Comparison of ENCODE assay signal across 6 cellular contexts in genomic region chr16:648071-648785, GRCh38. TPM values are rescaled to one million over a fixed set of nuclear protein-coding genes. Genes with fewer than 3 reads are reported as not detected.
DNase-seq lines count a peak whose midpoint lies in the region; ATAC-seq, FAIRE-seq and TF ChIP-seq lines count a peak whose summit lies in the region.

No MANE protein-coding gene starts in this region.

- DNase-seq in GM10248 (ENCODE audit: extremely low spot score) (peak; percentile 72), NCI-H2227 (lab: John Stamatoyannopoulos, UW; ENCODE audit: unreplicated experiment) (peak; percentile 28), GM12878 (ENCODE audit: low read depth, low spot score) (no peak), natural killer cell (no peak), omental fat pad (ENCODE audit: low spot score) (no peak)

- no peak overlapping the region; the same call in 1 of the 2 replicates for H2AFZ ChIP-seq in GM12878 (ENCODE audit: control insufficient read depth, low read depth, low read length)

- H3K27me3 Mint-ChIP-seq in natural killer cell (ENCODE audit: low read depth in 2 of 2), result no peaks in the 10 kb centered on the region

- POLR2A ChIA-PET in GM10248 (lab: Yijun Ruan, JAX) (interaction anchor here (0.6 kb wide), 1 partner anchor 36 kb away, joined by 3 read pairs; the partner anchor contains the start of gene JMJD8), GM12878 (lab: Charles Lee) (interaction anchor here (1.1 to 1.4 kb wide), 2 partner anchors 12 to 32 kb away, joined by 4 read pairs; partner anchors contain the start of genes METTL26 and STUB1)

- H3K27me3 ChIP-seq in GM12878 (replicated peaks in 1 of 2; ENCODE audit: control insufficient read depth in 2 of 2, insufficient read depth in 2 of 2, low read length in 1 of 2), result no peaks in the 10 kb centered on the region

- peak; percentile 87 for FAIRE-seq in GM12878 (lab: Jason Lieb, UNC)

- H3K4me1 Mint-ChIP-seq in natural killer cell, result peaks cover 0 to 17% of the 10 kb centered on the region in 2 donors

- peaks cover 24% of the 10 kb centered on the region for H3K79me2 ChIP-seq in GM12878 (ENCODE audit: control insufficient read depth, insufficient read depth, low read length)

- peak; percentile 93 for TF ChIP-seq CTCF in GM10248 (IDR thresholded peaks at IDR 0.05; ENCODE audit: control extremely low read depth, extremely low read depth, low read depth, missing control alignments)
- TF ChIP-seq CTCF in GM12878 (IDR thresholded peaks at IDR 0.05 in 2 of 3, conservative IDR thresholded peaks at IDR 0.05 in 1 of 3; ENCODE audit: control insufficient read depth in 2 of 3, extremely low read depth in 1 of 3, insufficient read depth in 1 of 3, low read depth in 3 of 3, low read length in 3 of 3), result peak; percentile 65 to 82 (median 73)
- no peak for TF ChIP-seq CTCF in natural killer cell (IDR thresholded peaks at IDR 0.05)
- no peak for TF ChIP-seq CTCF in omental fat pad (IDR thresholded peaks at IDR 0.05)

- peak overlapping the region; percentile 51 to 73 for H3K27ac Mint-ChIP-seq in natural killer cell

- TF ChIP-seq POLR2A in GM12878 (IDR thresholded peaks at IDR 0.05; ENCODE audit: low read depth, low read length), result no peak

- peak overlapping the region; percentile 80 for H3K27ac ChIP-seq in GM12878 (ENCODE audit: control insufficient read depth, insufficient read depth)

- peak overlapping the region; percentile 70 for H3K4me3 ChIP-seq in GM12878

- SMC1A ChIA-PET in GM12878 (lab: Charles Lee; ENCODE audit: uncharacterized antibody, unreplicated experiment), result interaction anchor here (0.8 kb wide), 1 partner anchor 12 kb away, joined by 5 read pairs; the partner anchor contains the start of gene METTL26

- CTCF ChIA-PET in GM10248 (lab: Yijun Ruan, JAX), result interaction anchor here (0.9 to 8.2 kb wide), 9 partner anchors 9 to 248 kb away, joined by 3 to 57 read pairs (median 4); partner anchors contain the start of genes METTL26 and STUB1
- CTCF ChIA-PET in GM12878 (lab: Yijun Ruan, JAX), result interaction anchor here (0.6 to 3.1 kb wide), 8 partner anchors 10 to 47 kb away, joined by 3 to 11 read pairs (median 4); partner anchors contain the start of genes JMJD8, METTL26 and RHOT2

- WGBS in GM12878 (ENCODE audit: insufficient coverage, insufficient replicate concordance, low lambda C conversion rate, missing lambda C conversion rate), result 1% methylated on average over 25 of the region's 25 CpGs

- RAD21 ChIA-PET in GM12878 (lab: Charles Lee; ENCODE audit: unreplicated experiment), result interaction anchor here (1.8 to 3.4 kb wide), 2 partner anchors 12 kb away, joined by 7 to 13 read pairs; partner anchors contain the start of gene METTL26

- H3K4me3 Mint-ChIP-seq in natural killer cell, result peak overlapping the region; percentile 79

- ATAC-seq in GM12878, result peak; percentile 69
- no peak for ATAC-seq in natural killer cell
- ATAC-seq in omental fat pad (ENCODE audit: low FRiP score), result no peak
- ATAC-seq in GM18858 (IDR thresholded peaks at IDR 0.05; ENCODE audit: unreplicated experiment), result no peak

- TF ChIP-seq EP300 in GM12878 (IDR thresholded peaks at IDR 0.05; ENCODE audit: borderline replicate concordance in 1 of 2, control insufficient read depth in 1 of 2, low read depth in 2 of 2, low read length in 2 of 2), result no peak

- H3K36me3 ChIP-seq in GM12878 (ENCODE audit: control insufficient read depth in 2 of 2, insufficient read depth in 2 of 2, low read length in 1 of 2), result peaks cover 0 to 2% of the 10 kb centered on the region in 2 experiments; a peak in 2 of 4 replicates

- H3K4me1 ChIP-seq in GM12878 (ENCODE audit: control insufficient read depth, insufficient read depth, low read length), result peaks cover 9% of the 10 kb centered on the region

- 0 out of 2 replicates have a peak, but pooled peaks have one; percentile 28 for TF ChIP-seq RAD21 in GM12878 (IDR thresholded peaks at IDR 0.05; ENCODE audit: insufficient read depth, low read depth, low read length)

- H3K36me3 Mint-ChIP-seq in natural killer cell, result no peaks in the 10 kb centered on the region

- peak overlapping the region; percentile 92 for H3K9ac ChIP-seq in GM12878 (ENCODE audit: control insufficient read depth, insufficient read depth, low read length)

- peak overlapping the region; percentile 95 for H3K4me2 ChIP-seq in GM12878 (ENCODE audit: control insufficient read depth, insufficient read depth)

- H3K9me3 ChIP-seq in GM12878 (replicated peaks; ENCODE audit: control insufficient read depth, insufficient read depth, low read length), result no peaks in the 10 kb centered on the region

- in situ Hi-C loops in GM12878 (cut with MboI), result no loop called here

- no peaks in the 10 kb centered on the region for H4K20me1 ChIP-seq in GM12878 (ENCODE audit: control insufficient read depth, insufficient read depth)

- no peaks in the 10 kb centered on the region for H3K9me3 Mint-ChIP-seq in natural killer cell

- intact Hi-C loops in GM12878 (cut with micrococcal nuclease; ENCODE audit: unreplicated experiment), result no loop called here
- intact Hi-C loops in natural killer cell (cut with micrococcal nuclease), result no loop called here

- no TSS peak for BruUV-seq in GM12878 (replicated peaks; lab: Mats Ljungman, UMichigan)

RNA-seq across cellular contexts. Expression of gene WDR90, which starts 0.9 kb away (rescaled TPM):
- 113 and 123 TPM in 2 replicates for total RNA-seq in GM12878 (2013; cell fraction: nucleolus; rRNA removed)
- total RNA-seq in GM12878 (2014; rRNA removed), result 20.2 and 25.2 TPM in 2 replicates
- total RNA-seq in GM12878 (2014; rRNA removed; fragmentation: Illumina TruSeq; extraction: Trizol), result 6.9 and 7.4 TPM in 2 replicates
- total RNA-seq in GM12878 (2021), result 55.5 and 65.0 TPM in 2 replicates
- polyA plus RNA-seq in GM12878 (2011; ENCODE audit: low read depth), result 6.7 TPM
- polyA plus RNA-seq in GM12878 (2011; rRNA removed), result 8.4 and 13.0 TPM in 2 replicates
- 13.5 and 23.7 TPM in 2 replicates for polyA plus RNA-seq in GM12878 (2011; cell fraction: cytosol; rRNA removed)
- 303 and 408 TPM in 2 replicates for polyA plus RNA-seq in GM12878 (2011; cell fraction: nucleus; rRNA removed)
- 25.9 and 32.2 TPM in 2 replicates for polyA plus RNA-seq in GM12878 (2012)
- 0.79 and 5.9 TPM in 2 replicates for polyA plus RNA-seq in GM12878 (2014; fragmentation: Illumina TruSeq; extraction: Trizol)
- 1 to 10 TPM; 2.0 to 5.9 TPM for polyA plus RNA-seq in GM12878 (2014; fragmentation: Nextera tagmentation; extraction: Ambion mirVana)
- polyA plus RNA-seq in GM12878 (2014; rRNA removed), result 56.5 and 67.0 TPM in 2 replicates
- polyA plus RNA-seq in GM12878 (2016; fragmentation: Nextera tagmentation; extraction: Ambion mirVana), result 10 to 100 TPM; 20.4 to 24.8 TPM
- polyA minus RNA-seq in GM12878 (2011; rRNA and poly(A)+ RNA removed), result 8.3 and 17.8 TPM in 2 replicates
- 8.8 and 10.2 TPM in 2 replicates for polyA minus RNA-seq in GM12878 (2011; cell fraction: cytosol; rRNA and poly(A)+ RNA removed)
- 45.9 and 75.3 TPM in 2 replicates for polyA minus RNA-seq in GM12878 (2011; cell fraction: nucleus; rRNA and poly(A)+ RNA removed)
- 10 to 100 TPM; 16.7 to 22.8 (median 20.2) TPM for total RNA-seq in natural killer cell
- 10 to 100 TPM in 3 of 4 donors, 1 to 10 TPM in 1; 7.0 to 25.1 (median 21.2) TPM for total RNA-seq in omental fat pad

RNA-seq across cellular contexts. Expression of gene MCRIP2, which starts 6.6 kb away (rescaled TPM):
- 42.8 and 49.5 TPM in 2 replicates for total RNA-seq in GM12878 (2013; cell fraction: nucleolus; rRNA removed)
- total RNA-seq in GM12878 (2014; rRNA removed) (77.5 and 93.1 TPM in 2 replicates), GM12878 (2014; rRNA removed; fragmentation: Illumina TruSeq; extraction: Trizol) (16.9 and 21.3 TPM in 2 replicates), GM12878 (2021) (83.0 and 92.2 TPM in 2 replicates), natural killer cell (10 to 100 TPM; 11.3 to 17.4 (median 15.7) TPM), omental fat pad (10 to 100 TPM; 33.3 to 54.7 (median 41.3) TPM)
- 12.3 TPM for polyA plus RNA-seq in GM12878 (2011; ENCODE audit: low read depth)
- polyA plus RNA-seq in GM12878 (2011; rRNA removed) (15.2 and 37.4 TPM in 2 replicates), GM12878 (2014; fragmentation: Illumina TruSeq; extraction: Trizol) (1.6 and 6.1 TPM in 2 replicates), GM12878 (2014; fragmentation: Nextera tagmentation; extraction: Ambion mirVana) (1 to 10 TPM in 1 of 2 experiments, under 1 TPM in 1; 0.19 to 4.3 TPM), GM12878 (2014; rRNA removed) (83.0 and 105 TPM in 2 replicates), GM12878 (2016; fragmentation: Nextera tagmentation; extraction: Ambion mirVana) (10 to 100 TPM; 78.3 to 84.5 TPM)
- 76.4 and 115 TPM in 2 replicates for polyA plus RNA-seq in GM12878 (2011; cell fraction: cytosol; rRNA removed)
- 85.8 and 105 TPM in 2 replicates for polyA plus RNA-seq in GM12878 (2011; cell fraction: nucleus; rRNA removed)
- polyA plus RNA-seq in GM12878 (2012), result 44.3 and 57.9 TPM in 2 replicates
- polyA minus RNA-seq in GM12878 (2011; rRNA and poly(A)+ RNA removed), result 8.6 and 27.5 TPM in 2 replicates
- 18.1 and 21.1 TPM in 2 replicates for polyA minus RNA-seq in GM12878 (2011; cell fraction: cytosol; rRNA and poly(A)+ RNA removed)
- 16.1 and 27.6 TPM in 2 replicates for polyA minus RNA-seq in GM12878 (2011; cell fraction: nucleus; rRNA and poly(A)+ RNA removed)

RNA-seq across cellular contexts. Expression of gene METTL26, which starts 12.1 kb away (rescaled TPM):
- total RNA-seq in GM12878 (2013; cell fraction: nucleolus; rRNA removed), result 36.1 and 45.7 TPM in 2 replicates
- total RNA-seq in GM12878 (2014; rRNA removed) (107 and 116 TPM in 2 replicates), GM12878 (2014; rRNA removed; fragmentation: Illumina TruSeq; extraction: Trizol) (31.9 and 36.2 TPM in 2 replicates), GM12878 (2021) (94.0 and 97.0 TPM in 2 replicates), natural killer cell (10 to 100 TPM; 33.7 to 36.3 (median 36.1) TPM), omental fat pad (100 to 1,000 TPM in 3 of 4 donors, 10 to 100 TPM in 1; 75.7 to 155 (median 111) TPM)
- 18.2 TPM for polyA plus RNA-seq in GM12878 (2011; ENCODE audit: low read depth)
- polyA plus RNA-seq in GM12878 (2011; rRNA removed) (33.7 and 61.6 TPM in 2 replicates), GM12878 (2014; fragmentation: Illumina TruSeq; extraction: Trizol) (14.0 and 25.0 TPM in 2 replicates), GM12878 (2014; fragmentation: Nextera tagmentation; extraction: Ambion mirVana) (10 to 100 TPM in 1 of 2 experiments, 1 to 10 TPM in 1; 5.4 to 12.0 TPM), GM12878 (2014; rRNA removed) (163 and 172 TPM in 2 replicates), GM12878 (2016; fragmentation: Nextera tagmentation; extraction: Ambion mirVana) (100 to 1,000 TPM; 140 to 155 TPM)
- polyA plus RNA-seq in GM12878 (2011; cell fraction: cytosol; rRNA removed), result 85.5 and 144 TPM in 2 replicates
- 134 and 142 TPM in 2 replicates for polyA plus RNA-seq in GM12878 (2011; cell fraction: nucleus; rRNA removed)
- polyA plus RNA-seq in GM12878 (2012), result 70.4 and 79.4 TPM in 2 replicates
- 9.9 and 31.1 TPM in 2 replicates for polyA minus RNA-seq in GM12878 (2011; rRNA and poly(A)+ RNA removed)
- polyA minus RNA-seq in GM12878 (2011; cell fraction: cytosol; rRNA and poly(A)+ RNA removed), result 32.5 and 41.2 TPM in 2 replicates
- polyA minus RNA-seq in GM12878 (2011; cell fraction: nucleus; rRNA and poly(A)+ RNA removed), result 34.7 and 43.1 TPM in 2 replicates

RNA-seq across cellular contexts. Expression of gene WFIKKN1, which starts 17.4 kb away (rescaled TPM):
- 0.71 and 1.3 TPM in 2 replicates for total RNA-seq in GM12878 (2013; cell fraction: nucleolus; rRNA removed)
- 0.06 and 0.11 TPM in 2 replicates for total RNA-seq in GM12878 (2014; rRNA removed)
- total RNA-seq in GM12878 (2014; rRNA removed; fragmentation: Illumina TruSeq; extraction: Trizol), result 0.04 TPM in 1 of 2 replicates, not detected in the other
- 0.27 and 0.41 TPM in 2 replicates for total RNA-seq in GM12878 (2021)
- polyA plus RNA-seq in GM12878 (2011; ENCODE audit: low read depth), result not detected
- polyA plus RNA-seq in GM12878 (2011; rRNA removed), result 0.01 and 0.03 TPM in 2 replicates
- 0.04 and 0.08 TPM in 2 replicates for polyA plus RNA-seq in GM12878 (2011; cell fraction: cytosol; rRNA removed)
- polyA plus RNA-seq in GM12878 (2011; cell fraction: nucleus; rRNA removed), result 0.81 and 1.0 TPM in 2 replicates
- 0.12 and 0.18 TPM in 2 replicates for polyA plus RNA-seq in GM12878 (2012)
- polyA plus RNA-seq in GM12878 (2014; fragmentation: Illumina TruSeq; extraction: Trizol), result 0.01 TPM in 1 of 2 replicates, not detected in the other
- polyA plus RNA-seq in GM12878 (2014; fragmentation: Nextera tagmentation; extraction: Ambion mirVana), result not detected
- polyA plus RNA-seq in GM12878 (2014; rRNA removed), result 0.15 and 0.62 TPM in 2 replicates
- polyA plus RNA-seq in GM12878 (2016; fragmentation: Nextera tagmentation; extraction: Ambion mirVana), result under 1 TPM; 0.05 to 0.19 TPM
- polyA minus RNA-seq in GM12878 (2011; rRNA and poly(A)+ RNA removed), result 0.05 and 0.07 TPM in 2 replicates
- not detected in 2 replicates for polyA minus RNA-seq in GM12878 (2011; cell fraction: cytosol; rRNA and poly(A)+ RNA removed)
- 0.36 and 0.86 TPM in 2 replicates for polyA minus RNA-seq in GM12878 (2011; cell fraction: nucleus; rRNA and poly(A)+ RNA removed)
- total RNA-seq in natural killer cell, result 1 to 10 TPM in 1 of 3 donors, under 1 TPM in 2; 0.60 to 1.7 (median 0.75) TPM
- total RNA-seq in omental fat pad, result under 1 TPM in 3 of 4 donors, not detected in 1; 0.19 to 0.63 (median 0.25) TPM

RNA-seq across cellular contexts. Expression of gene RHOT2, which starts 19.7 kb away (rescaled TPM):
- 119 and 139 TPM in 2 replicates for total RNA-seq in GM12878 (2013; cell fraction: nucleolus; rRNA removed)
- total RNA-seq in GM12878 (2014; rRNA removed) (57.3 and 77.8 TPM in 2 replicates), GM12878 (2014; rRNA removed; fragmentation: Illumina TruSeq; extraction: Trizol) (20.6 and 23.5 TPM in 2 replicates), GM12878 (2021) (149 and 167 TPM in 2 replicates), natural killer cell (100 to 1,000 TPM; 205 to 216 (median 211) TPM), omental fat pad (10 to 100 TPM; 38.8 to 86.9 (median 61.5) TPM)
- polyA plus RNA-seq in GM12878 (2011; ENCODE audit: low read depth), result 39.2 TPM
- polyA plus RNA-seq in GM12878 (2011; rRNA removed) (31.1 and 61.9 TPM in 2 replicates), GM12878 (2014; fragmentation: Illumina TruSeq; extraction: Trizol) (9.4 and 44.3 TPM in 2 replicates), GM12878 (2014; fragmentation: Nextera tagmentation; extraction: Ambion mirVana) (1 to 10 TPM; 3.7 to 5.6 TPM), GM12878 (2014; rRNA removed) (174 and 190 TPM in 2 replicates), GM12878 (2016; fragmentation: Nextera tagmentation; extraction: Ambion mirVana) (100 to 1,000 TPM; 124 to 141 TPM)
- polyA plus RNA-seq in GM12878 (2011; cell fraction: cytosol; rRNA removed), result 64.6 and 110 TPM in 2 replicates
- polyA plus RNA-seq in GM12878 (2011; cell fraction: nucleus; rRNA removed), result 755 and 892 TPM in 2 replicates
- 84.4 and 122 TPM in 2 replicates for polyA plus RNA-seq in GM12878 (2012)
- polyA minus RNA-seq in GM12878 (2011; rRNA and poly(A)+ RNA removed), result 17.0 and 34.0 TPM in 2 replicates
- polyA minus RNA-seq in GM12878 (2011; cell fraction: cytosol; rRNA and poly(A)+ RNA removed), result 28.9 and 35.5 TPM in 2 replicates
- polyA minus RNA-seq in GM12878 (2011; cell fraction: nucleus; rRNA and poly(A)+ RNA removed), result 107 and 163 TPM in 2 replicates

Comparison
In these comparisons a context has a peak if more than half of its experiments do, and no peak if none do; other contexts are left out.
1. DNase-seq: peak in GM10248 (single experiment) and NCI-H2227 (single experiment); none in GM12878 (single experiment), natural killer cell (single experiment) and omental fat pad (single experiment).
2. CTCF ChIP-seq: peak in GM10248 (single experiment) and GM12878 (3 of 3); none in natural killer cell (single experiment) and omental fat pad (0 of 3).